1 cellular context compared by ENCODE assay signal in genomic region chr19:38975214-38975860, GRCh38.
TF ChIP-seq lines count a peak whose summit lies in the region.

Gene FBXO17, minus strand, starts transcription at chr19:38975742. Its CDS starts 25,423 bp downstream, at chr19:38950319.

TF ChIP-seq in HepG2, 621 proteins besides CTCF, POLR2A, EP300 and RAD21 (continued from another document and continues in another):
- TF ChIP-seq ZXDC (CRISPR knock-in tag; IDR thresholded peaks at IDR 0.05) (no peak), ZNF18 (CRISPR knock-in tag; IDR thresholded peaks at IDR 0.05; ENCODE audit: insufficient replicate concordance) (no peak), THYN1 (CRISPR knock-in tag; IDR thresholded peaks at IDR 0.05; ENCODE audit: borderline replicate concordance, low read depth) (no peak), BORCS8-MEF2B (CRISPR knock-in tag; IDR thresholded peaks at IDR 0.05) (no peak), HMGA1 (CRISPR knock-in tag; conservative IDR thresholded peaks at IDR 0.05) (no peak), CHCHD3 (CRISPR knock-in tag; IDR thresholded peaks at IDR 0.05) (no peak), ZNF337 (CRISPR knock-in tag; IDR thresholded peaks at IDR 0.05; ENCODE audit: borderline replicate concordance, low read depth) (no peak), ZNF414 (CRISPR knock-in tag; IDR thresholded peaks at IDR 0.05) (no peak), HNF1B (CRISPR knock-in tag; IDR thresholded peaks at IDR 0.05) (no peak), ZNF724P (CRISPR knock-in tag; IDR thresholded peaks at IDR 0.05; ENCODE audit: borderline replicate concordance) (no peak), ZFP36L1 (CRISPR knock-in tag; IDR thresholded peaks at IDR 0.05) (no peak), POLR2G (IDR thresholded peaks at IDR 0.05; ENCODE audit: low read depth, low read length) (peak; percentile 45; the same call in 1 of the 2 replicates), ZFP90 (CRISPR knock-in tag; IDR thresholded peaks at IDR 0.05; ENCODE audit: borderline replicate concordance) (no peak), ZBTB44 (CRISPR knock-in tag; IDR thresholded peaks at IDR 0.05) (no peak), ZNF770 (CRISPR knock-in tag; IDR thresholded peaks at IDR 0.05) (no peak), ZNF619 (CRISPR knock-in tag; IDR thresholded peaks at IDR 0.05) (no peak), HHEX (CRISPR knock-in tag; IDR thresholded peaks at IDR 0.05) (no peak), AHR (CRISPR knock-in tag; IDR thresholded peaks at IDR 0.05) (no peak), ONECUT2 (CRISPR knock-in tag; IDR thresholded peaks at IDR 0.05) (no peak), ZBTB7A (CRISPR knock-in tag; IDR thresholded peaks at IDR 0.05) (no peak), MAFF (IDR thresholded peaks at IDR 0.05; ENCODE audit: low read depth, low read length) (no peak), ZNF143 (CRISPR knock-in tag; IDR thresholded peaks at IDR 0.05) (no peak; the same call in 1 of the 2 replicates), ZNF737 (CRISPR knock-in tag; IDR thresholded peaks at IDR 0.05; ENCODE audit: borderline replicate concordance) (0 out of 2 replicates have a peak, but pooled peaks have one; percentile 58), ARID5B (CRISPR knock-in tag; IDR thresholded peaks at IDR 0.05) (peak; percentile 28; the same call in 1 of the 2 replicates), ISX (CRISPR knock-in tag; conservative IDR thresholded peaks at IDR 0.05) (no peak), ZNF580 (CRISPR knock-in tag; IDR thresholded peaks at IDR 0.05; ENCODE audit: borderline replicate concordance, low read depth) (no peak), ZNF451 (CRISPR knock-in tag; IDR thresholded peaks at IDR 0.05) (0 out of 2 replicates have a peak, but pooled peaks have one; percentile 72), PRPF4 (IDR thresholded peaks at IDR 0.05; ENCODE audit: low read depth, low read length, poor library complexity, severe bottlenecking) (no peak), MEF2D (CRISPR knock-in tag; IDR thresholded peaks at IDR 0.05) (no peak), ATAD3A (CRISPR knock-in tag; IDR thresholded peaks at IDR 0.05) (no peak), SOX13 (IDR thresholded peaks at IDR 0.05) (no peak), SOX13 (CRISPR knock-in tag; conservative IDR thresholded peaks at IDR 0.05 in 1 of 2, IDR thresholded peaks at IDR 0.05 in 1 of 2) (no peak), IKZF1 (IDR thresholded peaks at IDR 0.05) (no peak), KDM5B (CRISPR knock-in tag; IDR thresholded peaks at IDR 0.05; ENCODE audit: borderline replicate concordance) (peak; percentile 84), YY1 (IDR thresholded peaks at IDR 0.05; ENCODE audit: insufficient read depth, insufficient replicate concordance, low read depth, low read length) (no peak), SIN3B (IDR thresholded peaks at IDR 0.05; ENCODE audit: low read length) (no peak), ZNF329 (CRISPR knock-in tag; IDR thresholded peaks at IDR 0.05; ENCODE audit: low read depth) (no peak), ADNP (CRISPR knock-in tag; IDR thresholded peaks at IDR 0.05) (no peak), ZNF7 (CRISPR knock-in tag; IDR thresholded peaks at IDR 0.05) (no peak), ZNF30 (CRISPR knock-in tag; IDR thresholded peaks at IDR 0.05) (0 out of 2 replicates have a peak, but pooled peaks have one; percentile 78), ARHGAP35 (CRISPR knock-in tag; IDR thresholded peaks at IDR 0.05; ENCODE audit: borderline replicate concordance) (no peak), SNAPC4 (CRISPR knock-in tag; IDR thresholded peaks at IDR 0.05) (0 out of 2 replicates have a peak, but pooled peaks have one; percentile 45), ZSCAN25 (CRISPR knock-in tag; IDR thresholded peaks at IDR 0.05) (no peak)
